1 cellular context compared by ENCODE assay signal in genomic region chr22:26656896-26657851, GRCh38.
TF ChIP-seq lines count a peak whose summit lies in the region.

MIAT (plus strand) TSS chr22:26657588.

TF ChIP-seq in IMR-90, 13 proteins besides CTCF, POLR2A, EP300 and RAD21:
- no peak for TF ChIP-seq CHD1 (IDR thresholded peaks at IDR 0.05; ENCODE audit: low read depth, low read length)
- no peak for TF ChIP-seq NFE2L2 (IDR thresholded peaks at IDR 0.05; ENCODE audit: low read depth, low read length)
- no peak for TF ChIP-seq SMC3 (IDR thresholded peaks at IDR 0.05; ENCODE audit: low read depth, low read length)
- TF ChIP-seq MXI1 (IDR thresholded peaks at IDR 0.05; ENCODE audit: borderline replicate concordance, low read depth, low read length) = no peak
- TF ChIP-seq CEBPB (IDR thresholded peaks at IDR 0.05; ENCODE audit: low read depth, low read length) = no peak
- no peak for TF ChIP-seq MAZ (IDR thresholded peaks at IDR 0.05; ENCODE audit: borderline replicate concordance, low read depth, low read length)
